1 cellular context compared by ENCODE assay signal in genomic region chr12:56216461-56216860, GRCh38.
TF ChIP-seq lines count a peak whose summit lies in the region.

No MANE protein-coding gene starts in this region.

TF ChIP-seq in SK-N-SH, 30 proteins besides CTCF, POLR2A, EP300 and RAD21 (continued from another document):
- TF ChIP-seq, protein P1, sequence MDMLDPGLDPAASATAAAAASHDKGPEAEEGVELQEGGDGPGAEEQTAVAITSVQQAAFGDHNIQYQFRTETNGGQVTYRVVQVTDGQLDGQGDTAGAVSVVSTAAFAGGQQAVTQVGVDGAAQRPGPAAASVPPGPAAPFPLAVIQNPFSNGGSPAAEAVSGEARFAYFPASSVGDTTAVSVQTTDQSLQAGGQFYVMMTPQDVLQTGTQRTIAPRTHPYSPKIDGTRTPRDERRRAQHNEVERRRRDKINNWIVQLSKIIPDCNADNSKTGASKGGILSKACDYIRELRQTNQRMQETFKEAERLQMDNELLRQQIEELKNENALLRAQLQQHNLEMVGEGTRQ (IDR thresholded peaks at IDR 0.05; ENCODE audit: borderline replicate concordance, low read depth, low read length): no peak
- TF ChIP-seq MAX (IDR thresholded peaks at IDR 0.05; ENCODE audit: low read depth) (no peak), TAF1 (IDR thresholded peaks at IDR 0.05; ENCODE audit: borderline replicate concordance, low read depth, low read length) (no peak), RFX5 (IDR thresholded peaks at IDR 0.05; ENCODE audit: low read length) (no peak), FOXM1 (IDR thresholded peaks at IDR 0.05; ENCODE audit: low read depth) (no peak), NFIC (IDR thresholded peaks at IDR 0.05; ENCODE audit: borderline replicate concordance) (no peak), PBX3 (IDR thresholded peaks at IDR 0.05) (no peak), MXI1 (IDR thresholded peaks at IDR 0.05; ENCODE audit: low read depth, low read length) (no peak), GABPA (IDR thresholded peaks at IDR 0.05; ENCODE audit: low read depth) (no peak), TEAD4 (IDR thresholded peaks at IDR 0.05; ENCODE audit: borderline replicate concordance, insufficient read depth) (no peak), POLR2AphosphoS5 (IDR thresholded peaks at IDR 0.05; ENCODE audit: low read depth, low read length) (no peak), NRF1 (IDR thresholded peaks at IDR 0.05; ENCODE audit: low read depth, low read length) (no peak), FOSL2 (IDR thresholded peaks at IDR 0.05; ENCODE audit: borderline replicate concordance, low read depth) (no peak), JUND (IDR thresholded peaks at IDR 0.05) (no peak), GATA2 (CRISPR knock-in tag; IDR thresholded peaks at IDR 0.05) (no peak), REST (IDR thresholded peaks at IDR 0.05; ENCODE audit: low read depth, low read length) (no peak)
- TF ChIP-seq, protein P2, sequence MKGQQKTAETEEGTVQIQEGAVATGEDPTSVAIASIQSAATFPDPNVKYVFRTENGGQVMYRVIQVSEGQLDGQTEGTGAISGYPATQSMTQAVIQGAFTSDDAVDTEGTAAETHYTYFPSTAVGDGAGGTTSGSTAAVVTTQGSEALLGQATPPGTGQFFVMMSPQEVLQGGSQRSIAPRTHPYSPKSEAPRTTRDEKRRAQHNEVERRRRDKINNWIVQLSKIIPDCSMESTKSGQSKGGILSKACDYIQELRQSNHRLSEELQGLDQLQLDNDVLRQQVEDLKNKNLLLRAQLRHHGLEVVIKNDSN (IDR thresholded peaks at IDR 0.05; ENCODE audit: borderline replicate concordance, low read depth): no peak
- TF ChIP-seq, protein P3, sequence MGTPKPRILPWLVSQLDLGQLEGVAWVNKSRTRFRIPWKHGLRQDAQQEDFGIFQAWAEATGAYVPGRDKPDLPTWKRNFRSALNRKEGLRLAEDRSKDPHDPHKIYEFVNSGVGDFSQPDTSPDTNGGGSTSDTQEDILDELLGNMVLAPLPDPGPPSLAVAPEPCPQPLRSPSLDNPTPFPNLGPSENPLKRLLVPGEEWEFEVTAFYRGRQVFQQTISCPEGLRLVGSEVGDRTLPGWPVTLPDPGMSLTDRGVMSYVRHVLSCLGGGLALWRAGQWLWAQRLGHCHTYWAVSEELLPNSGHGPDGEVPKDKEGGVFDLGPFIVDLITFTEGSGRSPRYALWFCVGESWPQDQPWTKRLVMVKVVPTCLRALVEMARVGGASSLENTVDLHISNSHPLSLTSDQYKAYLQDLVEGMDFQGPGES (IDR thresholded peaks at IDR 0.05; ENCODE audit: low read depth, low read length): no peak
TF ChIP-seq in SK-N-SH: peak in this region for 0.
